ENCODE assay signal across 22 cellular contexts in the genomic region with DNA sequence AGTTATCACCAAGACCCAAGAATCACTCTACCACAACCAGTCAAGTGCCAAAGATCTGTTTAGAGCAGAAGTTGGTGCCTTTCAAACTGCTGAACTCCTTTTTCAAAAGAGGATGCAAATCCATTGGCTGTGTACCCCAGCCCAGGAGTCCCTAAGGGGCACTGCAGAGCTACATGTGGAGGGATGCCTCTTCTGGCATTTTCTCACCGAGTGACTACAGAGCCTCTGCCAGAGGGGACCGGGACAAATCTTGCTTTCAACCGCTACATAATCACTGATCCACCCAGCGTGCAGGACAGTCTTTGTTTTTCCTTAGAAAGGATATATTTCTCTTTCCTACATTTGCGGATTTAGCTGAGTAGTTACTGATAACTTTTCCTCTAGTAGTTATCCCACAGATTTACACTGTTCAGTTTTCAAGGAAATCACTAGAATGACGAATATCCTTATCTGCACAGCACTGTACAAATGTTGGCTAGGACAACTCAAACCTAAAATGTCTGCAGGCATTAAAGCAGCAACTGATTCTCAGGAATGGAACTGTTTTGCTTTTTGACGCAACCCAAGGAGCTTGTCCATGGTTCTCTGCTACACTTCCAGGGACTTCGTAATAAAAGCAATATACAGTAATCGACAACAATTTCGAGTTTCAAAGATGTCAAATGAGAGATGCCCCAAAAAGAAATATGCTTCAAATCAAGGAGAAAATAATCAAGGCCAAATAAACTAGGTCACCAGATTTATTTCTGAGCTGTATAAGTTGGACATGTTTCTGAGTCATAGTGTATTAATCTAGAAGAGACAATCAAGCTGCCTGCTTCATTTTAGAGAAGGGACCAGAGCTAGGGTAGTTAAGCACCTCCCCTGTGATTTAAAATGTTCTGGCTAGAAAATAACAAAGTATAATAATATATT. TPM values are rescaled to one million over a fixed set of nuclear protein-coding genes. Genes with fewer than 3 reads are reported as not detected.
A peak's percentile ranks its signal among the peaks of the same experiment; 100 is the strongest.
DNase-seq lines count a peak whose midpoint lies in the region; ATAC-seq, FAIRE-seq and TF ChIP-seq lines count a peak whose summit lies in the region.
"Had no signal": no experiment of that assay in that cellular context is flagged by ENCODE, and none has a peak within 500 bp of the region (broad histone marks: within the 10 kb centered on the region; RNA-seq: fewer than 3 reads in every experiment).

No MANE protein-coding gene starts in this region.

- CTCF ChIA-PET in activated CD4-positive, alpha-beta T cell treated with anti-CD3 and anti-CD28 coated beads, Interleukin-2, amount 10 ng/mL, durations not matched to agents 7 days and 5 days (lab: Charles Lee): no interaction called here

- no peak for ATAC-seq in GM19023 (IDR thresholded peaks at IDR 0.05; ENCODE audit: unreplicated experiment)
- ATAC-seq: stimulated activated naive B cell treated with anti-CD40 and anti-IgM and Interleukin-4, amounts not matched to agents 10 μg/mL and 1 μg/mL and 100 μg/mL, for 72 hours had no signal

- H3K4me2 ChIP-seq in BLaER1 treated with 17β-estradiol and CSF1 and Interleukin-3, amounts not matched to agents 10 nM and 100 nM: peak overlapping the region in 6 of 11 experiments; percentile 11 to 91 (median 77); a peak in 11 of 22 replicates
- H3K4me2 ChIP-seq in astrocyte (ENCODE audit: low read length) (peak overlapping the region; percentile 61), neural cell (ENCODE audit: low read length) (peak overlapping the region; percentile 25)

- H3K9me3 Mint-ChIP-seq in astrocyte (ENCODE audit: unreplicated experiment): no peaks in the 10 kb centered on the region
- peaks cover 25% of the 10 kb centered on the region; the same call in 1 of the 2 replicates for H3K9me3 Mint-ChIP-seq in HFFc6
- no peaks in the 10 kb centered on the region for H3K9me3 Mint-ChIP-seq in activated CD4-positive, alpha-beta T cell treated with anti-CD3 and anti-CD28 coated beads, Interleukin-2, amount 10 ng/mL, durations not matched to agents 7 days and 5 days
- H3K9me3 Mint-ChIP-seq: stimulated activated naive B cell treated with anti-CD40 and anti-IgM and Interleukin-4, amounts not matched to agents 10 μg/mL and 1 μg/mL and 100 μg/mL, for 72 hours had no signal

- TF ChIP-seq CTCF in astrocyte (IDR thresholded peaks at IDR 0.05; ENCODE audit: insufficient read depth, low read depth, low read length) (no peak), fibroblast of mammary gland (conservative IDR thresholded peaks at IDR 0.05; ENCODE audit: control insufficient read depth, insufficient read depth, low read depth, low read length) (no peak), neural cell (IDR thresholded peaks at IDR 0.05; ENCODE audit: poor library complexity, severe bottlenecking) (no peak), HFFc6 (IDR thresholded peaks at IDR 0.05) (no peak)

- peak; percentile 73 for FAIRE-seq in astrocyte (lab: Jason Lieb, UNC)
- FAIRE-seq: keratinocyte, small intestine had no signal

- H3K79me2 ChIP-seq in astrocyte (ENCODE audit: insufficient read depth, low read length): peaks cover 34% of the 10 kb centered on the region
- H3K79me2 ChIP-seq in neural cell (replicated peaks; ENCODE audit: insufficient read depth, low read length): no peaks in the 10 kb centered on the region

- no peak overlapping the region for H2AFZ ChIP-seq in astrocyte (ENCODE audit: low read depth, low read length)
- no peak overlapping the region for H2AFZ ChIP-seq in neural cell (ENCODE audit: low read depth, low read length)

- peak; percentile 37 for DNase-seq in astrocyte (ENCODE audit: low read depth)
- DNase-seq in fibroblast of mammary gland (ENCODE audit: low read depth): peak; percentile 60
- no peak for DNase-seq in AG20443 (ENCODE audit: low spot score)
- no peak for DNase-seq in HFFc6
- DNase-seq in activated CD4-positive, alpha-beta T cell treated with anti-CD3 and anti-CD28 coated beads, Interleukin-2, amount 10 ng/mL, durations not matched to agents 7 days and 5 days: no peak
- DNase-seq: activated CD4-positive, CD25-positive, alpha-beta regulatory T cell treated with anti-CD3 and anti-CD28 coated beads, Interleukin-2, amount 50 U/mL, for 72 hours; COR-L47; GF-D8; head of caudate nucleus; Karpas-422; midbrain; NCI-H1436 treated with DMSO at 0.1 percent for 48 hours; NCI-H345; occipital lobe; SHP77 treated with DMSO at 0.1 percent for 48 hours; small intestine; stimulated activated naive B cell treated with anti-CD40 and anti-IgM and Interleukin-4, amounts not matched to agents 10 μg/mL and 1 μg/mL and 100 μg/mL, for 72 hours had no signal

- no peaks in the 10 kb centered on the region for H3F3A ChIP-seq in neural cell (ENCODE audit: insufficient read depth, low read length, poor library complexity, severe bottlenecking)

- no peaks in the 10 kb centered on the region for H3K36me3 ChIP-seq in BLaER1 treated with 17β-estradiol and CSF1 and Interleukin-3, amounts not matched to agents 10 nM and 100 nM
- no peaks in the 10 kb centered on the region for H3K36me3 ChIP-seq in astrocyte (ENCODE audit: insufficient read depth, low read length)
- no peaks in the 10 kb centered on the region for H3K36me3 ChIP-seq in neural cell (ENCODE audit: insufficient read depth, low read length)
- H3K36me3 ChIP-seq: cardiac muscle cell had no signal

- H3K27ac ChIP-seq in BLaER1 treated with 17β-estradiol and CSF1 and Interleukin-3, amounts not matched to agents 10 nM and 100 nM: peak overlapping the region in 5 of 11 experiments; percentile 1 to 97 (median 96); a peak in 7 of 22 replicates
- H3K27ac ChIP-seq in astrocyte (ENCODE audit: low read depth, low read length) (peak overlapping the region; percentile 14), neural cell (ENCODE audit: low read length) (peak overlapping the region; percentile 70)
- H3K27ac ChIP-seq: cardiac muscle cell had no signal

- H3K9ac ChIP-seq in BLaER1 treated with 17β-estradiol and CSF1 and Interleukin-3, amounts not matched to agents 10 nM and 100 nM: peak overlapping the region in 2 of 11 experiments; percentile 38 to 54; a peak in 2 of 22 replicates
- H3K9ac ChIP-seq in astrocyte (ENCODE audit: low read length) (peak overlapping the region; percentile 6), neural cell (ENCODE audit: low read length) (peak overlapping the region; percentile 27)

- no peak overlapping the region for H3K4me3 ChIP-seq in BLaER1 treated with 17β-estradiol and CSF1 and Interleukin-3, amounts not matched to agents 10 nM and 100 nM
- H3K4me3 ChIP-seq in astrocyte (ENCODE audit: insufficient read depth, low read depth, low read length): no peak overlapping the region
- no peak overlapping the region for H3K4me3 ChIP-seq in fibroblast of mammary gland (ENCODE audit: control insufficient read depth, low read depth, low read length)
- H3K4me3 ChIP-seq in neural cell (ENCODE audit: low read length): peak overlapping the region; percentile 41
- H3K4me3 ChIP-seq: cardiac muscle cell had no signal

- peaks cover 18 to 64% (median 36%) of the 10 kb centered on the region in 10 experiments for H3K4me1 ChIP-seq in BLaER1 treated with 17β-estradiol and CSF1 and Interleukin-3, amounts not matched to agents 10 nM and 100 nM
- H3K4me1 ChIP-seq in astrocyte (ENCODE audit: insufficient read depth, low read length): peaks cover 10% of the 10 kb centered on the region

- TF ChIP-seq EP300 in neural cell (conservative IDR thresholded peaks at IDR 0.05; ENCODE audit: poor library complexity, severe bottlenecking): no peak

- H3K27ac Mint-ChIP-seq in astrocyte (ENCODE audit: unreplicated experiment) (no peak overlapping the region), HFFc6 (no peak overlapping the region)
- no peak overlapping the region for H3K27ac Mint-ChIP-seq in activated CD4-positive, alpha-beta T cell treated with anti-CD3 and anti-CD28 coated beads, Interleukin-2, amount 10 ng/mL, durations not matched to agents 7 days and 5 days
- H3K27ac Mint-ChIP-seq: stimulated activated naive B cell treated with anti-CD40 and anti-IgM and Interleukin-4, amounts not matched to agents 10 μg/mL and 1 μg/mL and 100 μg/mL, for 72 hours had no signal

- no peaks in the 10 kb centered on the region for H4K20me1 ChIP-seq in BLaER1 treated with 17β-estradiol and CSF1 and Interleukin-3, amounts not matched to agents 10 nM and 100 nM
- H4K20me1 ChIP-seq in astrocyte (ENCODE audit: insufficient read depth, low read length) (peaks cover 10% of the 10 kb centered on the region), neural cell (ENCODE audit: insufficient read depth) (no peaks in the 10 kb centered on the region)

- H3K9me3 ChIP-seq in BLaER1 treated with 17β-estradiol and CSF1 and Interleukin-3, amounts not matched to agents 10 nM and 100 nM (replicated peaks in 1 of 11): no peaks in the 10 kb centered on the region
- no peaks in the 10 kb centered on the region for H3K9me3 ChIP-seq in astrocyte (ENCODE audit: insufficient read depth, low read depth, low read length)
- H3K9me3 ChIP-seq in neural cell (ENCODE audit: low read length): no peaks in the 10 kb centered on the region

- H3K27me3 Mint-ChIP-seq in astrocyte (ENCODE audit: low read depth, unreplicated experiment): no peaks in the 10 kb centered on the region
- H3K27me3 Mint-ChIP-seq in HFFc6 (ENCODE audit: insufficient read depth): no peaks in the 10 kb centered on the region
- peaks cover 1% of the 10 kb centered on the region for H3K27me3 Mint-ChIP-seq in activated CD4-positive, alpha-beta T cell treated with anti-CD3 and anti-CD28 coated beads, Interleukin-2, amount 10 ng/mL, durations not matched to agents 7 days and 5 days

- POLR2A ChIA-PET in activated CD4-positive, alpha-beta T cell treated with anti-CD3 and anti-CD28 coated beads, Interleukin-2, amount 10 ng/mL, durations not matched to agents 7 days and 5 days (lab: Charles Lee): no interaction called here

- peaks cover 38% of the 10 kb centered on the region for H3K4me1 Mint-ChIP-seq in astrocyte (ENCODE audit: low read depth, unreplicated experiment)
- no peaks in the 10 kb centered on the region for H3K4me1 Mint-ChIP-seq in HFFc6 (ENCODE audit: low read depth)
- H3K4me1 Mint-ChIP-seq in activated CD4-positive, alpha-beta T cell treated with anti-CD3 and anti-CD28 coated beads, Interleukin-2, amount 10 ng/mL, durations not matched to agents 7 days and 5 days: peaks cover 5% of the 10 kb centered on the region

- peaks cover 2% of the 10 kb centered on the region for H3K36me3 Mint-ChIP-seq in astrocyte (ENCODE audit: low read depth, unreplicated experiment)
- peaks cover 12% of the 10 kb centered on the region; the same call in 1 of the 2 replicates for H3K36me3 Mint-ChIP-seq in HFFc6 (ENCODE audit: low read depth)
- H3K36me3 Mint-ChIP-seq in activated CD4-positive, alpha-beta T cell treated with anti-CD3 and anti-CD28 coated beads, Interleukin-2, amount 10 ng/mL, durations not matched to agents 7 days and 5 days (ENCODE audit: low read depth): no peaks in the 10 kb centered on the region
- H3K36me3 Mint-ChIP-seq: stimulated activated naive B cell treated with anti-CD40 and anti-IgM and Interleukin-4, amounts not matched to agents 10 μg/mL and 1 μg/mL and 100 μg/mL, for 72 hours had no signal

- no peaks in the 10 kb centered on the region for H3K9me2 ChIP-seq in neural cell (ENCODE audit: insufficient read depth, low read length)

- H3K27me3 ChIP-seq in BLaER1 treated with 17β-estradiol and CSF1 and Interleukin-3, amounts not matched to agents 10 nM and 100 nM: no peaks in the 10 kb centered on the region
- H3K27me3 ChIP-seq in astrocyte (ENCODE audit: insufficient read depth, low read length) (no peaks in the 10 kb centered on the region), neural cell (ENCODE audit: insufficient read depth, low read depth, low read length) (no peaks in the 10 kb centered on the region)
- H3K27me3 ChIP-seq: cardiac muscle cell had no signal

- no peak for TF ChIP-seq RAD21 in neural cell (conservative IDR thresholded peaks at IDR 0.05)

- H3K4me3 Mint-ChIP-seq in astrocyte (ENCODE audit: unreplicated experiment) (no peak overlapping the region), HFFc6 (no peak overlapping the region)
- H3K4me3 Mint-ChIP-seq in activated CD4-positive, alpha-beta T cell treated with anti-CD3 and anti-CD28 coated beads, Interleukin-2, amount 10 ng/mL, durations not matched to agents 7 days and 5 days: no peak overlapping the region
- H3K4me3 Mint-ChIP-seq: stimulated activated naive B cell treated with anti-CD40 and anti-IgM and Interleukin-4, amounts not matched to agents 10 μg/mL and 1 μg/mL and 100 μg/mL, for 72 hours had no signal

RNA-seq across cellular contexts. Expression of a gene that starts 24.1 kb away (rescaled TPM):
- total RNA-seq in astrocyte: 92.3 and 97.0 TPM in 2 replicates
- polyA plus RNA-seq in neural cell: 19.0 and 19.6 TPM in 2 replicates
- polyA minus RNA-seq in neural cell: 28.0 and 31.0 TPM in 2 replicates
- 10 to 100 TPM in 2 of 6 experiments, 1 to 10 TPM in 4; 1.3 to 17.0 (median 1.8) TPM for total RNA-seq in HFFc6 (2021; fragmentation: NEBNext Ultra II Directional; extraction: Animal tissue kit (Norgen Biotek cat#: 25700))
- total RNA-seq in activated CD4-positive, alpha-beta T cell treated with anti-CD3 and anti-CD28 coated beads, Interleukin-2, amount 10 ng/mL, durations not matched to agents 7 days and 5 days: 10 to 100 TPM; 13.7 to 14.0 TPM

Comparison
In these comparisons a context has a peak if more than half of its experiments do, and no peak if none do; other contexts are left out.
1. H3K4me2 ChIP-seq: peak in every context shown above with its lines; median percentile 77 in BLaER1 treated with 17β-estradiol and CSF1 and Interleukin-3, amounts not matched to agents 10 nM and 100 nM; 61 in astrocyte; 25 in neural cell.
2. DNase-seq: peak in astrocyte (single experiment) and fibroblast of mammary gland (single experiment); none in AG20443 (single experiment), HFFc6 (single experiment) and activated CD4-positive, alpha-beta T cell treated with anti-CD3 and anti-CD28 coated beads, Interleukin-2, amount 10 ng/mL, durations not matched to agents 7 days and 5 days (single experiment).